Comparison of ENCODE assay signal across 7 cellular contexts in the genomic region with DNA sequence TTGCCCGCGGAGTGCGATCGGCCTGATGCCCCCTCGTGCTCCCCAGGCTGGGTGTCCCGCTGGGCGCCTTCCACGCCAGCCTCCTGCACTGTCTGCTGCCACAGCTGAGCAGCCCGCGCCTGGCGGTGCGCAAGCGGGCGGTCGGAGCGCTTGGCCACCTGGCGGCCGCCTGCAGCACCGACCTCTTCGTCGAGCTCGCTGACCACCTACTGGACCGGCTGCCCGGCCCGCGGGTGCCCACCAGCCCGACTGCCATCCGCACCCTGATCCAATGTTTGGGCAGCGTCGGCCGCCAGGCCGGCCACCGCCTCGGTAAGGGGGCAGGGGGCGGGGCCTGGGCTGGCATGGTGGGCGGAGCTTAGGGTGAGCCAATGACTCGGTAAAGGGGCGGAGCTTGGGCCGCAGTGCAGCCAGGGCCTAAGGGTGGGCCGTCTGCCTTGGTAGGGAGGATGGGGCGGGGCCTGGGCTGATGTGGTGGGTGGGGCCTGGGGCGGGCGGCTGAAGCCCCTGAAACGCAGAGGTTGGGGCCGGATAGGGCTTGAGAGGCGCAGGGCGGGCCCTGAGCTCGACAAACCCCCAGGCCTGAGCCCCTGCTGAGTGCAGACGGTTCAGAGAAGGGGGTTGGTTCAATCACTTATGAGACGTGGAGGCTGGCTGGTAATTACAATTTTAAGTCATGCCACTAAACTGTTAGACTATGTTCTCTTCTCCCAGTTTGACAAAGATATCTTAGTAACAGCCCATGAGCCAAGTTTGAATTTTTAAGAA.
DNase-seq lines count a peak whose midpoint lies in the region; ATAC-seq lines count a peak whose summit lies in the region.

No MANE protein-coding gene starts in this region.

- peak; percentile 91 for ATAC-seq in GM18508 (IDR thresholded peaks at IDR 0.05; ENCODE audit: insufficient read depth, unreplicated experiment)
- peak; percentile 99 for ATAC-seq in HG02973 (IDR thresholded peaks at IDR 0.05; ENCODE audit: unreplicated experiment)

- DNase-seq in NCI-H2171 (lab: John Stamatoyannopoulos, UW) (peak; percentile 84), left kidney (ENCODE audit: low read depth, low spot score) (peak; percentile 98)
- DNase-seq in activated CD4-positive, alpha-beta T cell treated with anti-CD3 and anti-CD28 coated beads for 4 hours, result peak; percentile 95
- peak; percentile 91 to 95 for DNase-seq in stimulated activated CD4-positive, alpha-beta T cell treated with anti-CD3 and anti-CD28 coated beads, Interleukin-1b, Interleukin-23, amount 100 ng/mL, for 4 hours (ENCODE audit: low read depth in 2 of 2)

- H3K27ac ChIP-seq in cingulate gyrus (ENCODE audit: low read depth, low read length), result peak overlapping the region; percentile 60

Comparison
In these comparisons a context has a peak if more than half of its experiments do, and no peak if none do; other contexts are left out.
1. Peak in every context shown above with its lines: DNase-seq, ATAC-seq and H3K27ac ChIP-seq.